ENCODE assay signal across 11 cellular contexts in genomic region chr14:105312973-105313372, GRCh38. TPM values are rescaled to one million over a fixed set of nuclear protein-coding genes. Genes with fewer than 3 reads are reported as not detected.
A peak's percentile ranks its signal among the peaks of the same experiment; 100 is the strongest.
DNase-seq lines count a peak whose midpoint lies in the region; ATAC-seq and TF ChIP-seq lines count a peak whose summit lies in the region.
"Had no signal": no experiment of that assay in that cellular context is flagged by ENCODE, and none has a peak within 500 bp of the region (broad histone marks: within the 10 kb centered on the region; RNA-seq: fewer than 3 reads in every experiment).

No MANE protein-coding gene starts in this region.

- peaks cover 26% of the 10 kb centered on the region for H3K4me1 Mint-ChIP-seq in activated CD4-positive, alpha-beta T cell treated with anti-CD3 and anti-CD28 coated beads, Interleukin-2, amount 10 ng/mL, durations not matched to agents 7 days and 5 days

- no peaks in the 10 kb centered on the region for H3K9me3 Mint-ChIP-seq in activated CD4-positive, alpha-beta T cell treated with anti-CD3 and anti-CD28 coated beads, Interleukin-2, amount 10 ng/mL, durations not matched to agents 7 days and 5 days
- H3K9me3 Mint-ChIP-seq: activated B cell treated with CpG ODN at 0.5 μM for 24 hours had no signal

- no peak for ATAC-seq in lower lobe of right lung
- ATAC-seq in GM19324 (IDR thresholded peaks at IDR 0.05; ENCODE audit: low FRiP score, unreplicated experiment), result no peak

- H3K36me3 ChIP-seq in WERI-Rb-1 (no peaks in the 10 kb centered on the region), spleen (no peaks in the 10 kb centered on the region), lower lobe of right lung (no peaks in the 10 kb centered on the region)
- H3K36me3 ChIP-seq: thyroid gland had no signal

- H3K27ac ChIP-seq in WERI-Rb-1, result peak overlapping the region; percentile 90
- peak overlapping the region in 3 of 8 donors; percentile 87 to 92 (median 91) for H3K27ac ChIP-seq in spleen
- H3K27ac ChIP-seq in lower lobe of right lung, result no peak overlapping the region

- no peak for TF ChIP-seq POLR2A in spleen (IDR thresholded peaks at IDR 0.05)

- peaks cover 9 to 41% (median 36%) of the 10 kb centered on the region in 6 donors for H3K4me1 ChIP-seq in spleen
- peaks cover 34% of the 10 kb centered on the region for H3K4me1 ChIP-seq in lower lobe of right lung

- H3K27ac Mint-ChIP-seq in activated CD4-positive, alpha-beta T cell treated with anti-CD3 and anti-CD28 coated beads, Interleukin-2, amount 10 ng/mL, durations not matched to agents 7 days and 5 days, result no peak overlapping the region

- H3K9me3 ChIP-seq in WERI-Rb-1 (ENCODE audit: severe bottlenecking) (no peaks in the 10 kb centered on the region), spleen (no peaks in the 10 kb centered on the region), lower lobe of right lung (no peaks in the 10 kb centered on the region)
- H3K9me3 ChIP-seq: thyroid gland had no signal

- H3K27me3 ChIP-seq in WERI-Rb-1 (ENCODE audit: insufficient read depth, low read depth, severe bottlenecking) (no peaks in the 10 kb centered on the region), spleen (replicated peaks in 1 of 7) (peaks cover 0 to 4% (median 0%) of the 10 kb centered on the region in 7 donors), lower lobe of right lung (ENCODE audit: low read depth) (no peaks in the 10 kb centered on the region)
- H3K27me3 ChIP-seq: thyroid gland had no signal

- no peaks in the 10 kb centered on the region for H3K36me3 Mint-ChIP-seq in activated CD4-positive, alpha-beta T cell treated with anti-CD3 and anti-CD28 coated beads, Interleukin-2, amount 10 ng/mL, durations not matched to agents 7 days and 5 days (ENCODE audit: low read depth)

- intact Hi-C loops in spleen (cut with DNase I; ENCODE audit: low total_unique reads) (no loop called here), lower lobe of right lung (cut with DNase I) (no loop called here)

- CTCF ChIA-PET in activated CD4-positive, alpha-beta T cell treated with anti-CD3 and anti-CD28 coated beads, Interleukin-2, amount 10 ng/mL, durations not matched to agents 7 days and 5 days (lab: Charles Lee), result no interaction called here

- POLR2A ChIA-PET in activated CD4-positive, alpha-beta T cell treated with anti-CD3 and anti-CD28 coated beads, Interleukin-2, amount 10 ng/mL, durations not matched to agents 7 days and 5 days (lab: Charles Lee), result no interaction called here

- H3K4me3 ChIP-seq in WERI-Rb-1 (ENCODE audit: low read depth, low read length) (no peak overlapping the region), spleen (no peak overlapping the region), lower lobe of right lung (no peak overlapping the region)

- no peak for DNase-seq in activated CD4-positive, alpha-beta T cell treated with anti-CD3 and anti-CD28 coated beads, Interleukin-2, amount 10 ng/mL, durations not matched to agents 7 days and 5 days
- DNase-seq in activated CD4-positive, alpha-beta T cell treated with anti-CD3 and anti-CD28 coated beads for 1 hour, result no peak
- DNase-seq in WERI-Rb-1 (no peak), inferior parietal cortex (ENCODE audit: extremely low spot score) (peak; percentile 40), spleen (peak; percentile 78), lower lobe of right lung (no peak), NCI-H748 (lab: John Stamatoyannopoulos, UW; ENCODE audit: unreplicated experiment) (no peak)
- DNase-seq: activated B cell treated with CpG ODN at 0.5 μM for 24 hours, NCI-H146 had no signal

- no peaks in the 10 kb centered on the region for H3K27me3 Mint-ChIP-seq in activated CD4-positive, alpha-beta T cell treated with anti-CD3 and anti-CD28 coated beads, Interleukin-2, amount 10 ng/mL, durations not matched to agents 7 days and 5 days
- H3K27me3 Mint-ChIP-seq: activated B cell treated with CpG ODN at 0.5 μM for 24 hours had no signal

- no peak for TF ChIP-seq CTCF in WERI-Rb-1 (IDR thresholded peaks at IDR 0.05; ENCODE audit: low read depth, low read length)
- no peak for TF ChIP-seq CTCF in spleen (IDR thresholded peaks at IDR 0.05 in 8 of 11, conservative IDR thresholded peaks at IDR 0.05 in 3 of 11)
- no peak for TF ChIP-seq CTCF in lower lobe of right lung (IDR thresholded peaks at IDR 0.05)

- peak overlapping the region; percentile 72 for H3K4me3 Mint-ChIP-seq in activated CD4-positive, alpha-beta T cell treated with anti-CD3 and anti-CD28 coated beads, Interleukin-2, amount 10 ng/mL, durations not matched to agents 7 days and 5 days

- 90 to 98% (median 93%) methylated on average over 8 to 13 of the region's 13 CpGs for WGBS in spleen, 5 donors

RNA-seq across cellular contexts. Expression of gene PACS2, which starts 1.6 kb away (rescaled TPM):
- 10 to 100 TPM; 43.3 to 46.8 TPM for total RNA-seq in activated CD4-positive, alpha-beta T cell treated with anti-CD3 and anti-CD28 coated beads, Interleukin-2, amount 10 ng/mL, durations not matched to agents 7 days and 5 days
- 100 to 1,000 TPM in 4 of 7 donors, 10 to 100 TPM in 3; 69.8 to 148 (median 104) TPM for total RNA-seq in spleen
- polyA plus RNA-seq in spleen, result 100 to 1,000 TPM in 1 of 3 donors, 10 to 100 TPM in 2; 32.2 to 101 (median 72.4) TPM
- 79.7 TPM for total RNA-seq in lower lobe of right lung

RNA-seq across cellular contexts. Expression of gene BRF1, which starts 12.2 kb away (rescaled TPM):
- 10 to 100 TPM; 39.0 to 50.9 TPM for total RNA-seq in activated CD4-positive, alpha-beta T cell treated with anti-CD3 and anti-CD28 coated beads, Interleukin-2, amount 10 ng/mL, durations not matched to agents 7 days and 5 days
- total RNA-seq in spleen, result 10 to 100 TPM; 37.7 to 71.2 (median 54.8) TPM
- 10 to 100 TPM; 16.2 to 31.5 (median 23.8) TPM for polyA plus RNA-seq in spleen
- total RNA-seq in lower lobe of right lung, result 35.7 TPM

Comparison
In these comparisons a context has a peak if more than half of its experiments do, and no peak if none do; other contexts are left out.
1. DNase-seq: peak in inferior parietal cortex (single experiment) and spleen (single experiment); none in activated CD4-positive, alpha-beta T cell treated with anti-CD3 and anti-CD28 coated beads, Interleukin-2, amount 10 ng/mL, durations not matched to agents 7 days and 5 days (single experiment), activated CD4-positive, alpha-beta T cell treated with anti-CD3 and anti-CD28 coated beads for 1 hour (single experiment), WERI-Rb-1 (single experiment), lower lobe of right lung (single experiment) and NCI-H748 (single experiment).